In the genomic region with DNA sequence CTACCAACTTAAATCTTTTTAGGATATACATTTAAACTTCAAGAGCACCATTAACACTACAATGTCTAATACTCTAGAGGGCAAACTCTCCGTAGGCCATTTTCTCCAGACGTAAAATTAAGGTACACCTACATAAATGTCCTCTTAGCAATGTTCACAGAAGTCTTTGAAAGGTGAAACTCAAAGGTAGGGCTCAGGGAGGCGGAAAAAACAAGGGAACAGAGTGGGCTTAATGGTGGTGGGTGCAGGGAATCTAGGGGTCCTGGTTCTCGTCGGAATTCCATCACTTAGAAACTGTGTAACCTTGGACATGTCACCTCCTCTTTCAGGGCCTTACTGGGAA, we compare ENCODE assay signal across 8 cellular contexts. TPM values are rescaled to one million over a fixed set of nuclear protein-coding genes. Genes with fewer than 3 reads are reported as not detected.
A peak's percentile ranks its signal among the peaks of the same experiment; 100 is the strongest.
DNase-seq lines count a peak whose midpoint lies in the region; ATAC-seq, FAIRE-seq and TF ChIP-seq lines count a peak whose summit lies in the region.

No MANE protein-coding gene starts in this region.

- ATAC-seq in K562 = peak; percentile 8
- peak; percentile 3 for ATAC-seq in memory B cell (ENCODE audit: low read depth)
- ATAC-seq in aorta (ENCODE audit: low FRiP score) = no peak
- ATAC-seq in esophagus mucosa = no peak
- ATAC-seq in HG02840 (IDR thresholded peaks at IDR 0.05; ENCODE audit: low FRiP score, unreplicated experiment) = no peak

- no peaks in the 10 kb centered on the region for H3K27me3 Mint-ChIP-seq in memory B cell

- FAIRE-seq in K562 (lab: Jason Lieb, UNC) = no peak

- TF ChIP-seq CTCF in K562 (IDR thresholded peaks at IDR 0.05 in 2 of 3, conservative IDR thresholded peaks at IDR 0.05 in 1 of 3; ENCODE audit: insufficient read depth in 2 of 3, low read depth in 1 of 3, low read length in 3 of 3) = no peak

- in situ Hi-C loops in K562 (cut with MboI) = no loop called here

- no peaks in the 10 kb centered on the region for H3K9me1 ChIP-seq in K562 (ENCODE audit: control insufficient read depth, insufficient read depth, low read length)

- H3K4me3 Mint-ChIP-seq in memory B cell = peak overlapping the region; percentile 95

- no peaks in the 10 kb centered on the region; the same call in none of the 2 replicates for H3K9me3 ChIP-seq in K562 (replicated peaks; ENCODE audit: control insufficient read depth, insufficient read depth, low read depth, low read length)
- no peaks in the 10 kb centered on the region for H3K9me3 ChIP-seq in aorta (ENCODE audit: control insufficient read depth, low read length)

- H3K9me3 Mint-ChIP-seq in memory B cell = peaks cover 3% of the 10 kb centered on the region

- H3K27me3 ChIP-seq in K562 (ENCODE audit: control insufficient read depth in 2 of 2, insufficient read depth in 2 of 2, low read length in 2 of 2) = no peaks in the 10 kb centered on the region
- no peaks in the 10 kb centered on the region for H3K27me3 ChIP-seq in aorta (ENCODE audit: control insufficient read depth in 1 of 2, insufficient read depth in 2 of 2, low read length in 1 of 2)

- peak overlapping the region; percentile 96 for H3K27ac ChIP-seq in K562 (ENCODE audit: extremely low read depth, low read depth, low read length)
- peak overlapping the region; percentile 68 to 81 for H3K27ac ChIP-seq in aorta (ENCODE audit: low read depth in 1 of 2, low read length in 2 of 2)

- TF ChIP-seq POLR2A in K562 (conservative IDR thresholded peaks at IDR 0.05) = no peak

- H3K36me3 ChIP-seq in K562 (ENCODE audit: control insufficient read depth, insufficient read depth, low read length) (no peaks in the 10 kb centered on the region; the same call in 2 of the 3 replicates), aorta (ENCODE audit: control insufficient read depth in 1 of 2, insufficient read depth in 2 of 2, low read length in 1 of 2) (no peaks in the 10 kb centered on the region)

- CTCF ChIA-PET in K562 (lab: Yijun Ruan, JAX; ENCODE audit: low intra/inter-chr PET ratio) = no interaction called here

- BruUV-seq in K562 (replicated peaks; lab: Mats Ljungman, UMichigan) = no TSS peak

- intact Hi-C loops in K562 (cut with micrococcal nuclease) (loop anchor here (2.0 kb wide), 3 partner anchors 50 to 128 kb away; partner anchors contain the start of gene GFPT1), aorta (cut with DNase I) (loop anchor here (5.0 kb wide), 1 partner anchor 49 kb away; the partner anchor contains the start of gene GFPT1 (in 2 of the 2))

- no peaks in the 10 kb centered on the region for H4K20me1 ChIP-seq in K562 (replicated peaks; ENCODE audit: control insufficient read depth, insufficient read depth, low read length)

- H3K9ac ChIP-seq in K562 (ENCODE audit: insufficient read depth in 1 of 2, low read depth in 2 of 2, low read length in 2 of 2) = peak overlapping the region; percentile 79 to 97

- H3K4me3 ChIP-seq in K562 = peak overlapping the region; percentile 75
- peak overlapping the region; percentile 30 to 66 for H3K4me3 ChIP-seq in aorta (ENCODE audit: low read length in 2 of 2)

- TF ChIP-seq EP300 in K562 (IDR thresholded peaks at IDR 0.05; ENCODE audit: low read length) = no peak

- H3K27ac Mint-ChIP-seq in memory B cell = peak overlapping the region; percentile 99

- POLR2A ChIA-PET in K562 (lab: Yijun Ruan, JAX) = interaction anchor here (0.6 to 3.0 kb wide), 12 partner anchors 10 to 954 kb away, joined by 3 to 14 read pairs (median 4); partner anchors contain the start of genes GFPT1 and SNRPG

- no peak; a peak in 1 of 4 replicates for TF ChIP-seq RAD21 in K562 (CRISPR knock-in tag; conservative IDR thresholded peaks at IDR 0.05 in 1 of 2, IDR thresholded peaks at IDR 0.05 in 1 of 2)

- H3K36me3 Mint-ChIP-seq in memory B cell = peaks cover 2% of the 10 kb centered on the region

- H3K4me2 ChIP-seq in K562 (ENCODE audit: insufficient read depth, low read length) = peak overlapping the region; percentile 89

- peak overlapping the region; percentile 100 for H2AFZ ChIP-seq in K562 (ENCODE audit: low read depth, low read length)

- peak; percentile 75 for DNase-seq in NCI-H2171 treated with DMSO at 0.1 percent for 48 hours (lab: John Stamatoyannopoulos, UW)
- no peak for DNase-seq in NCI-H2171 (lab: John Stamatoyannopoulos, UW)
- DNase-seq in HS-5 (ENCODE audit: low read depth) = peak; percentile 2
- no peak for DNase-seq in K562 (ENCODE audit: extremely low read depth in 1 of 4, low spot score in 3 of 4)
- DNase-seq in memory B cell (ENCODE audit: low spot score in 2 of 2) = no peak
- DNase-seq in aorta = no peak

- WGBS in K562 (ENCODE audit: insufficient coverage, low coverage, missing lambda C conversion rate) = 2% methylated on average over 5 of the region's 5 CpGs
- WGBS in aorta, 2 donors = 2% methylated on average over 5 of the region's 5 CpGs

- H3K4me1 Mint-ChIP-seq in memory B cell = peaks cover 18% of the 10 kb centered on the region

- H3K4me1 ChIP-seq in K562 (replicated peaks in 1 of 2; ENCODE audit: control insufficient read depth in 2 of 2, insufficient read depth in 2 of 2, low read length in 2 of 2) (peaks cover 15 to 16% of the 10 kb centered on the region in 2 experiments; a peak in 4 of 5 replicates), aorta (ENCODE audit: control insufficient read depth in 1 of 2, insufficient read depth in 2 of 2, low read length in 2 of 2) (peaks cover 0 to 5% of the 10 kb centered on the region in 2 donors)

- H3K79me2 ChIP-seq in K562 (ENCODE audit: control insufficient read depth, insufficient read depth, low read length) = peaks cover 24% of the 10 kb centered on the region

TF ChIP-seq in K562, 482 proteins besides CTCF, POLR2A, EP300 and RAD21 (continues in another document):
- no peak for TF ChIP-seq ZNF384 (IDR thresholded peaks at IDR 0.05; ENCODE audit: low read depth, low read length)

RNA-seq across cellular contexts. Expression of gene NFU1, which starts 0.7 kb away (rescaled TPM):
- total RNA-seq in K562 (2011; cell fraction: chromatin; rRNA removed; ENCODE audit: low replicate concordance) = 4.6 and 7.7 TPM in 2 replicates
- total RNA-seq in K562 (2011; cell fraction: nucleolus; rRNA removed) = 3.4 and 4.5 TPM in 2 replicates
- 6.7 and 8.2 TPM in 2 replicates for total RNA-seq in K562 (2011; cell fraction: nucleoplasm; rRNA removed)
- total RNA-seq in K562 (2014; rRNA removed) = 31.8 and 47.0 TPM in 2 replicates
- 54.7 and 62.0 TPM in 2 replicates for total RNA-seq in K562 (2014; rRNA removed; fragmentation: Illumina TruSeq; extraction: Trizol)
- total RNA-seq in K562 (2015; rRNA removed; fragmentation: Illumina TruSeq; extraction: Trizol) = 52.7 and 53.7 TPM in 2 replicates
- 41.2 and 46.1 TPM in 2 replicates for total RNA-seq in K562 (2021)
- 24.8 and 60.3 TPM in 2 replicates for polyA plus RNA-seq in K562 (2011; rRNA removed)
- 14.8 and 21.4 TPM in 2 replicates for polyA plus RNA-seq in K562 (2011; cell fraction: cytosol; rRNA removed)
- polyA plus RNA-seq in K562 (2011; cell fraction: nucleus; rRNA removed) = 7.1 and 8.8 TPM in 2 replicates
- 55.7 and 58.1 TPM in 2 replicates for polyA plus RNA-seq in K562 (2012)
- 32.5 and 33.3 TPM in 2 replicates for polyA plus RNA-seq in K562 (2014; fragmentation: Illumina TruSeq; extraction: Trizol)
- 10 to 100 TPM; 33.9 to 59.4 TPM for polyA plus RNA-seq in K562 (2014; fragmentation: Nextera tagmentation; extraction: Ambion mirVana)
- polyA plus RNA-seq in K562 (2014; rRNA removed) = 60.4 and 61.8 TPM in 2 replicates
- polyA minus RNA-seq in K562 (2011; rRNA and poly(A)+ RNA removed) = 22.7 and 35.6 TPM in 2 replicates
- 5.7 and 10.4 TPM in 2 replicates for polyA minus RNA-seq in K562 (2011; cell fraction: cytosol; rRNA and poly(A)+ RNA removed)
- 3.4 and 4.4 TPM in 2 replicates for polyA minus RNA-seq in K562 (2011; cell fraction: nucleus; rRNA and poly(A)+ RNA removed)
- total RNA-seq in aorta = 10 to 100 TPM; 39.8 to 45.3 TPM
- 100 to 1,000 TPM in 1 of 2 donors, 10 to 100 TPM in 1; 56.5 to 101 TPM for polyA plus RNA-seq in aorta
- total RNA-seq in esophagus mucosa = 26.6 TPM

RNA-seq across cellular contexts. Expression of gene GFPT1, which starts 49.5 kb away (rescaled TPM):
- total RNA-seq in K562 (2011; cell fraction: chromatin; rRNA removed; ENCODE audit: low replicate concordance) = 15.3 and 44.2 TPM in 2 replicates
- 13.7 and 17.2 TPM in 2 replicates for total RNA-seq in K562 (2011; cell fraction: nucleolus; rRNA removed)
- total RNA-seq in K562 (2011; cell fraction: nucleoplasm; rRNA removed) = 22.6 and 36.8 TPM in 2 replicates
- total RNA-seq in K562 (2014; rRNA removed) (13.1 and 15.7 TPM in 2 replicates), K562 (2014; rRNA removed; fragmentation: Illumina TruSeq; extraction: Trizol) (26.0 and 29.3 TPM in 2 replicates), K562 (2015; rRNA removed; fragmentation: Illumina TruSeq; extraction: Trizol) (14.5 and 15.9 TPM in 2 replicates), K562 (2021) (38.3 and 39.2 TPM in 2 replicates), aorta (10 to 100 TPM; 67.8 to 95.9 TPM), esophagus mucosa (31.6 TPM)
- polyA plus RNA-seq in K562 (2011; rRNA removed) (13.0 and 18.6 TPM in 2 replicates), K562 (2014; fragmentation: Illumina TruSeq; extraction: Trizol) (19.0 and 19.7 TPM in 2 replicates), K562 (2014; fragmentation: Nextera tagmentation; extraction: Ambion mirVana) (1 to 10 TPM; 6.6 to 8.6 TPM), K562 (2014; rRNA removed) (11.2 and 11.9 TPM in 2 replicates), aorta (10 to 100 TPM; 14.8 to 15.4 TPM)
- polyA plus RNA-seq in K562 (2011; cell fraction: cytosol; rRNA removed) = 4.1 and 9.6 TPM in 2 replicates
- 5.4 and 6.7 TPM in 2 replicates for polyA plus RNA-seq in K562 (2011; cell fraction: nucleus; rRNA removed)
- polyA plus RNA-seq in K562 (2012) = 14.2 and 40.6 TPM in 2 replicates
- 39.6 and 40.2 TPM in 2 replicates for polyA minus RNA-seq in K562 (2011; rRNA and poly(A)+ RNA removed)
- 20.3 and 32.8 TPM in 2 replicates for polyA minus RNA-seq in K562 (2011; cell fraction: cytosol; rRNA and poly(A)+ RNA removed)
- polyA minus RNA-seq in K562 (2011; cell fraction: nucleus; rRNA and poly(A)+ RNA removed) = 8.5 and 9.8 TPM in 2 replicates

Comparison
In these comparisons a context has a peak if more than half of its experiments do, and no peak if none do; other contexts are left out.
1. DNase-seq: peak in NCI-H2171 treated with DMSO at 0.1 percent for 48 hours (single experiment) and HS-5 (single experiment); none in NCI-H2171 (single experiment), K562 (0 of 4), memory B cell (0 of 2) and aorta (0 of 2).
2. ATAC-seq: peak in K562 (single experiment) and memory B cell (single experiment); none in aorta (single experiment), esophagus mucosa (single experiment) and HG02840 (single experiment).